In the genomic region with DNA sequence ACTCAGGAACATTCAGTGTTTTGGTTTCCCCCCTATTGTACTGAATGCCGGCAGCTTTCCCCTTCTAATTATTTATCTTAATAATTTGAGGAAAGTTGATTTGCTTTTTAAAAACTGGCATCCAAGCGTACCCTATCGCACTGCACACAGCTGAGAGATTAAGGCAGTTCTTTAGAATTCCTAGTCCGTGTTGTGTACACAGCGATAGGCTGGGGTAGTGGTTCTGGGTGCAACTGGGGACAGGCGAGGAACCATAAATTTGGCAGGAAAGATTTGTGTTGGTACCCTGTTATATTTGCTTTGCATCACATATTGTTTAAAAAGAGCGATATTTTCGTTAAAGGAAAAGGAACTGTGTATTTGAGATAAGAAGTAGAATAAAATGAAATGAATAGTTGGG, we compare ENCODE assay signal across 11 cellular contexts. TPM values are rescaled to one million over a fixed set of nuclear protein-coding genes. Genes with fewer than 3 reads are reported as not detected.
DNase-seq lines count a peak whose midpoint lies in the region; TF ChIP-seq lines count a peak whose summit lies in the region.
"Had no signal": no experiment of that assay in that cellular context is flagged by ENCODE, and none has a peak within 500 bp of the region (broad histone marks: within the 10 kb centered on the region; RNA-seq: fewer than 3 reads in every experiment).

No MANE protein-coding gene starts in this region.

- 83 to 88% (median 85%) methylated on average over 8 of the region's 8 CpGs for WGBS in adrenal gland, 4 donors

- no peaks in the 10 kb centered on the region for H3K9me3 Mint-ChIP-seq in CD4-positive, alpha-beta memory T cell
- H3K9me3 Mint-ChIP-seq in IgD-negative memory B cell (no peaks in the 10 kb centered on the region), brain (no peaks in the 10 kb centered on the region)
- H3K9me3 Mint-ChIP-seq: HFFc6 had no signal

- no peak for DNase-seq in CD4-positive, alpha-beta memory T cell
- DNase-seq in GM13977 (ENCODE audit: low spot score), result no peak
- DNase-seq in dermis blood vessel endothelial cell, result no peak
- no peak for DNase-seq in GM10248 (ENCODE audit: extremely low spot score)
- no peak for DNase-seq in adrenal gland
- DNase-seq: cortex of kidney, HFFc6 had no signal

- CTCF ChIA-PET in CD4-positive, alpha-beta memory T cell (lab: Charles Lee; ENCODE audit: partially characterized antibody), result interaction anchor here (1.0 to 5.0 kb wide), 18 partner anchors 9 to 165 kb away, joined by 3 to 45 read pairs (median 4); no protein-coding TSS in a partner anchor
- CTCF ChIA-PET in GM10248 (lab: Yijun Ruan, JAX), result interaction anchor here (0.9 to 1.8 kb wide), 6 partner anchors 10 to 89 kb away, joined by 3 to 5 read pairs (median 4); no protein-coding TSS in a partner anchor

- TF ChIP-seq CTCF in brain (conservative IDR thresholded peaks at IDR 0.05), result no peak
- TF ChIP-seq CTCF in GM13977 (IDR thresholded peaks at IDR 0.05; ENCODE audit: extremely low read depth, insufficient read depth, missing control alignments), result no peak
- TF ChIP-seq CTCF in GM10248 (IDR thresholded peaks at IDR 0.05; ENCODE audit: control extremely low read depth, extremely low read depth, low read depth, missing control alignments), result no peak
- TF ChIP-seq CTCF in adrenal gland (IDR thresholded peaks at IDR 0.05), result no peak

- TF ChIP-seq POLR2A in adrenal gland (IDR thresholded peaks at IDR 0.05), result no peak

- H3K27me3 ChIP-seq in CD4-positive, alpha-beta memory T cell (ENCODE audit: insufficient read depth, low read length), result no peaks in the 10 kb centered on the region
- H3K27me3 ChIP-seq in neuron (ENCODE audit: insufficient read depth, low read length) (no peaks in the 10 kb centered on the region), adrenal gland (no peaks in the 10 kb centered on the region)

- POLR2A ChIA-PET in CD4-positive, alpha-beta memory T cell (lab: Charles Lee; ENCODE audit: partially characterized antibody), result interaction anchor here (1.3 to 10.7 kb wide), 9 partner anchors 9 to 88 kb away, joined by 3 to 296 read pairs (median 13); partner anchors contain the start of gene PTPRJ
- POLR2A ChIA-PET in GM10248 (lab: Yijun Ruan, JAX), result no interaction called here

- peak overlapping the region in 7 of 8 donors; percentile 49 to 85 (median 72) for H3K4me3 Mint-ChIP-seq in CD4-positive, alpha-beta memory T cell
- H3K4me3 Mint-ChIP-seq in IgD-negative memory B cell (peak overlapping the region; percentile 6 to 76 (median 51)), brain (peak overlapping the region in 3 of 5 experiments; percentile 3 to 28 (median 3))
- H3K4me3 Mint-ChIP-seq: HFFc6 had no signal

- H3K27me3 Mint-ChIP-seq in CD4-positive, alpha-beta memory T cell, result no peaks in the 10 kb centered on the region
- peaks cover 2% of the 10 kb centered on the region for H3K27me3 Mint-ChIP-seq in IgD-negative memory B cell
- no peaks in the 10 kb centered on the region for H3K27me3 Mint-ChIP-seq in brain

- peak overlapping the region; percentile 75 to 93 (median 84) for H3K27ac Mint-ChIP-seq in CD4-positive, alpha-beta memory T cell
- H3K27ac Mint-ChIP-seq in IgD-negative memory B cell (peak overlapping the region in 2 of 3 donors; percentile 18 to 85), brain (peak overlapping the region; percentile 52 to 99 (median 94))
- H3K27ac Mint-ChIP-seq: HFFc6 had no signal

- peak overlapping the region; percentile 79 for H2AFZ ChIP-seq in neuron (ENCODE audit: low read depth, low read length)

- no peaks in the 10 kb centered on the region for H3K9me3 ChIP-seq in CD4-positive, alpha-beta memory T cell (ENCODE audit: control insufficient read depth in 1 of 2, low read length in 2 of 2)
- H3K9me3 ChIP-seq in neuron (ENCODE audit: low read length), result no peaks in the 10 kb centered on the region
- H3K9me3 ChIP-seq in adrenal gland (replicated peaks in 1 of 3), result no peaks in the 10 kb centered on the region
- H3K9me3 ChIP-seq: SK-N-SH had no signal

- H3K27ac ChIP-seq in CD4-positive, alpha-beta memory T cell (ENCODE audit: low read depth, low read length), result peak overlapping the region; percentile 59
- H3K27ac ChIP-seq in adrenal gland, result peak overlapping the region in 1 of 5 donors; percentile 34

- in situ Hi-C loops in GM13977 (cut with MboI; ENCODE audit: low pct_unique_long_range_greater_than_20kb, low sequenced_read_pairs, unreplicated experiment), result no loop called here

- peaks cover 5 to 7% of the 10 kb centered on the region in 2 donors for H3K36me3 Mint-ChIP-seq in CD4-positive, alpha-beta memory T cell
- H3K36me3 Mint-ChIP-seq in IgD-negative memory B cell (peaks cover 1% of the 10 kb centered on the region), brain (no peaks in the 10 kb centered on the region)

- peaks cover 56 to 78% (median 70%) of the 10 kb centered on the region in 4 donors for H3K4me1 Mint-ChIP-seq in CD4-positive, alpha-beta memory T cell
- H3K4me1 Mint-ChIP-seq in IgD-negative memory B cell (peaks cover 27 to 46% (median 45%) of the 10 kb centered on the region in 3 donors), brain (peaks cover 82% of the 10 kb centered on the region)

- peak overlapping the region in 1 of 2 donors; percentile 17 for H3K4me3 ChIP-seq in CD4-positive, alpha-beta memory T cell (ENCODE audit: low read length in 2 of 2)
- no peak overlapping the region for H3K4me3 ChIP-seq in neuron (ENCODE audit: low read length)
- H3K4me3 ChIP-seq in adrenal gland, result no peak overlapping the region

- H3K4me1 ChIP-seq in CD4-positive, alpha-beta memory T cell (ENCODE audit: insufficient read depth, low read length), result peaks cover 68% of the 10 kb centered on the region
- H3K4me1 ChIP-seq in neuron (ENCODE audit: insufficient read depth, low read length) (peaks cover 23% of the 10 kb centered on the region), adrenal gland (replicated peaks in 1 of 2) (peaks cover 0 to 19% of the 10 kb centered on the region in 2 donors)

- no peaks in the 10 kb centered on the region for H3K36me3 ChIP-seq in CD4-positive, alpha-beta memory T cell (ENCODE audit: insufficient read depth, low read length)
- H3K36me3 ChIP-seq in neuron (ENCODE audit: insufficient read depth, low read length), result no peaks in the 10 kb centered on the region
- H3K36me3 ChIP-seq in adrenal gland (replicated peaks in 1 of 2), result no peaks in the 10 kb centered on the region

- intact Hi-C loops in CD4-positive, alpha-beta memory T cell (cut with micrococcal nuclease), result no loop called here
- intact Hi-C loops in adrenal gland (cut with DNase I), result no loop called here

RNA-seq across cellular contexts. Expression of gene PTPRJ, which starts 39.2 kb away (rescaled TPM):
- 10 to 100 TPM; 57.8 to 57.9 TPM for total RNA-seq in CD4-positive, alpha-beta memory T cell
- 10 to 100 TPM in 1 of 2 donors, 1 to 10 TPM in 1; 3.3 to 16.6 TPM for polyA plus RNA-seq in CD4-positive, alpha-beta memory T cell
- polyA plus RNA-seq in IgD-negative memory B cell (8.1 TPM), brain (ENCODE audit: insufficient read depth, low read depth, low replicate concordance) (8.5 TPM), adrenal gland (1 to 10 TPM; 1.4 to 4.0 (median 2.3) TPM)
- total RNA-seq in dermis blood vessel endothelial cell (0.60 and 1.4 TPM in 2 replicates), adrenal gland (10 to 100 TPM in 6 of 8 donors, 1 to 10 TPM in 2; 3.9 to 16.9 (median 12.5) TPM)

Comparison
In these comparisons a context has a peak if more than half of its experiments do, and no peak if none do; other contexts are left out.
1. H3K4me3 Mint-ChIP-seq: peak in every context shown above with its lines; median percentile 72 in CD4-positive, alpha-beta memory T cell; 51 in IgD-negative memory B cell; 3 in brain.